ENCODE assay signal across 8 cellular contexts in the genomic region with DNA sequence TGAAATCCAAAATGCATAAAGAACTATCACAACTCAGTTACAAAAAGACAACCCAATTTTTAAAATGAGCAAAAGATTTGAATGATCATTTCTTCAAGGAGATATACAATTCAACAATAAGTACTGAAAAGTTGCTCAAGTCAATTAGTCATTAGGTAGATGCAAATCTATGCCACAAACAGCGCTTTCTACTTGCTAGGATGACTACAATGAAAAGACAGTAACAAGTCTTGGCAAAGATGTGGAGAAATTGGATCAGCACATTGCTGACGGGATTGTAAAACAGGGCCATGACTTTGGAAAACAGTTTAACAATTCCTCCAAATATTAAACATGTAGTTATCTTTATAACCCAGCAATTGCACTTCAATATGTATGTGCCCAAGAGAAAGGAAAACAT.
"Had no signal": no experiment of that assay in that cellular context is flagged by ENCODE, and none has a peak within 500 bp of the region (broad histone marks: within the 10 kb centered on the region; RNA-seq: fewer than 3 reads in every experiment).

No MANE protein-coding gene starts in this region.

- H3K4me3 ChIP-seq: GM23338, K562 had no signal

- FAIRE-seq: H1, H54, HTR-8/SVneo, K562 had no signal

- ATAC-seq: GM23338, K562 had no signal

- DNase-seq: H9, HCEC 1CT, IMR-90 had no signal
